Comparison of ENCODE assay signal across 15 cellular contexts in the genomic region with DNA sequence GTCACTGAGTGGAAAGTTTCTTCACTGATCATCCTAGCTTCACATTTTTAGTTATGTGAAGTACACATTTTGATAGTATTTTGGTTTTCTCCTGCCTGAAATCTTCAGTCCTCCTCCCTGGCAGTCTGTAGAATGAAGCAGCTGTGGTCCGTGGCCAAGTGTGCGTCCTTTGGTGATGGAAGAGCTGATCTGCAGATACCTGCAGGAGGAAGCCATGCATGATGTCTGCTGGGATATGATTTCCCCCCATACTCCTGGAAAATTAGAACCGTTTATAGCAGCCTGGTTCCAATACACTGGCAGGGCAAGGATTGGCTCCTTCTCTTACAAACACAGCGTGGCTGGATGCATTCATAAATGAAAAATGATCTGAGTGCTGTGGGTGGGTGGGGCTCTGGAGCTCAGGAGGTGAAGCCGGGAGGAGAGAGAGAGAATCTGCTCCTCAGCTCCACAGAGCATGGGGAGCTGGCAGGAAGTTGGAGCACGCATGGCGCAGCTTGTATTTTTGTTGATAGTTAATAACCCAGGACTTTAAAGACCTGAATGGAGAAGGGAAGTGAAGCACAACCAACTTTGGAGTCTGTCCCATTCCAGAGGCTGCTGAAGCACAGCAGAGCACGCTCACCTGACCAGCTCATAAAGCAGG.
DNase-seq lines count a peak whose midpoint lies in the region; ATAC-seq and TF ChIP-seq lines count a peak whose summit lies in the region.
"Had no signal": no experiment of that assay in that cellular context is flagged by ENCODE, and none has a peak within 500 bp of the region (broad histone marks: within the 10 kb centered on the region; RNA-seq: fewer than 3 reads in every experiment).

No MANE protein-coding gene starts in this region.

- H3K36me3 Mint-ChIP-seq in activated CD8-positive, alpha-beta memory T cell treated with anti-CD3 and anti-CD28 coated beads, Interleukin-2, amount 10 ng/mL, durations not matched to agents 7 days and 5 days, result no peaks in the 10 kb centered on the region
- H3K36me3 Mint-ChIP-seq: naive B cell had no signal

- H3K27ac ChIP-seq in A673 (ENCODE audit: low read depth, low read length, poor library complexity, severe bottlenecking) (no peak overlapping the region), osteoblast (ENCODE audit: low read depth, low read length) (no peak overlapping the region), Karpas-422 (ENCODE audit: low read length) (no peak overlapping the region)

- H3K9ac ChIP-seq in Karpas-422 (ENCODE audit: low read length), result no peak overlapping the region

- no peaks in the 10 kb centered on the region for H3K79me2 ChIP-seq in osteoblast (ENCODE audit: insufficient read depth, low read length)
- H3K79me2 ChIP-seq in Karpas-422 (ENCODE audit: low read length), result no peaks in the 10 kb centered on the region

- ATAC-seq in mucosa of descending colon, result peak; percentile 25
- no peak for ATAC-seq in activated CD8-positive, alpha-beta memory T cell treated with anti-CD3 and anti-CD28 coated beads, Interleukin-2, amount 10 ng/mL, durations not matched to agents 7 days and 5 days

- H3K4me3 ChIP-seq in A673 (ENCODE audit: low read depth, low read length, poor library complexity, severe bottlenecking) (peak overlapping the region; percentile 11), mucosa of descending colon (no peak overlapping the region), osteoblast (ENCODE audit: insufficient read depth, low read length) (no peak overlapping the region), Karpas-422 (ENCODE audit: low read length) (no peak overlapping the region)

- no peaks in the 10 kb centered on the region for H3K9me3 ChIP-seq in A673 (ENCODE audit: low read depth, low read length, poor library complexity, severe bottlenecking)
- no peaks in the 10 kb centered on the region for H3K9me3 ChIP-seq in mucosa of descending colon
- H3K9me3 ChIP-seq in osteoblast (ENCODE audit: low read depth, low read length), result no peaks in the 10 kb centered on the region
- H3K9me3 ChIP-seq in Karpas-422 (ENCODE audit: low read length), result no peaks in the 10 kb centered on the region

- no TSS peak for BruUV-seq in A673 (replicated peaks; lab: Mats Ljungman, UMichigan)

- intact Hi-C loops in A673 (cut with micrococcal nuclease; ENCODE audit: unreplicated experiment) (no loop called here), mucosa of descending colon (cut with DNase I, micrococcal nuclease) (no loop called here)

- H3K27me3 Mint-ChIP-seq in activated CD8-positive, alpha-beta memory T cell treated with anti-CD3 and anti-CD28 coated beads, Interleukin-2, amount 10 ng/mL, durations not matched to agents 7 days and 5 days, result peaks cover 4% of the 10 kb centered on the region
- H3K27me3 Mint-ChIP-seq: central memory CD8-positive, alpha-beta T cell; naive B cell had no signal

- H3K9me3 Mint-ChIP-seq in activated CD8-positive, alpha-beta memory T cell treated with anti-CD3 and anti-CD28 coated beads, Interleukin-2, amount 10 ng/mL, durations not matched to agents 7 days and 5 days (ENCODE audit: low read depth), result no peaks in the 10 kb centered on the region

- CTCF ChIA-PET in A673 (lab: Charles Lee), result no interaction called here
- CTCF ChIA-PET in activated CD8-positive, alpha-beta memory T cell treated with anti-CD3 and anti-CD28 coated beads, Interleukin-2, amount 10 ng/mL, durations not matched to agents 7 days and 5 days (lab: Charles Lee), result interaction anchor here (0.6 to 0.9 kb wide), 2 partner anchors 14 to 169 kb away, joined by 3 to 4 read pairs; no protein-coding TSS in a partner anchor

- POLR2A ChIA-PET in A673 (lab: Charles Lee; ENCODE audit: low non-redundant PET), result no interaction called here

- H3K4me2 ChIP-seq in osteoblast (ENCODE audit: insufficient read depth, low read length) (no peak overlapping the region), Karpas-422 (ENCODE audit: low read depth, low read length, poor library complexity, severe bottlenecking) (no peak overlapping the region)

- H3K27me3 ChIP-seq in A673 (replicated peaks; ENCODE audit: insufficient read depth, low read depth, low read length, poor library complexity) (no peaks in the 10 kb centered on the region), osteoblast (ENCODE audit: insufficient read depth, low read length) (peaks cover 24% of the 10 kb centered on the region), Karpas-422 (ENCODE audit: low read length) (no peaks in the 10 kb centered on the region)

- no peaks in the 10 kb centered on the region for H3K4me1 Mint-ChIP-seq in activated CD8-positive, alpha-beta memory T cell treated with anti-CD3 and anti-CD28 coated beads, Interleukin-2, amount 10 ng/mL, durations not matched to agents 7 days and 5 days
- H3K4me1 Mint-ChIP-seq: central memory CD8-positive, alpha-beta T cell; naive B cell had no signal

- TF ChIP-seq CTCF in A673 (conservative IDR thresholded peaks at IDR 0.05; ENCODE audit: low read depth, low read length) (no peak), mucosa of descending colon (IDR thresholded peaks at IDR 0.05) (no peak), osteoblast (IDR thresholded peaks at IDR 0.05; ENCODE audit: extremely low read depth, low read depth, low read length) (no peak)

- DNase-seq in A673 (ENCODE audit: low spot score) (peak; percentile 66), NCI-H2107 treated with DMSO at 0.1 percent for 48 hours (lab: John Stamatoyannopoulos, UW; ENCODE audit: unreplicated experiment) (peak; percentile 98), dedifferentiated amniotic fluid mesenchymal stem cell (ENCODE audit: extremely low spot score) (peak; percentile 55), mucosa of descending colon (no peak), osteoblast (ENCODE audit: insufficient read length, low spot score, missing footprints) (no peak), Karpas-422 (no peak), DMS53 (lab: John Stamatoyannopoulos, UW) (no peak)
- no peak for DNase-seq in activated CD8-positive, alpha-beta memory T cell treated with anti-CD3 and anti-CD28 coated beads, Interleukin-2, amount 10 ng/mL, durations not matched to agents 7 days and 5 days
- DNase-seq: activated T-cell treated with anti-CD3 and anti-CD28 coated beads, Interleukin-2, amount 50 U/mL, for 1 hour; Kasumi-1; naive B cell; stimulated activated CD4-positive, alpha-beta T cell treated with anti-CD3 and anti-CD28 coated beads, Interleukin-15, amount 100 ng/mL, for 24 hours; stimulated activated naive CD4-positive, alpha-beta T cell; T1000 had no signal

- H3K4me1 ChIP-seq in A673 (ENCODE audit: insufficient read depth, low read length, poor library complexity, severe bottlenecking) (peaks cover 19% of the 10 kb centered on the region), mucosa of descending colon (ENCODE audit: low read depth) (no peaks in the 10 kb centered on the region), osteoblast (ENCODE audit: insufficient read depth, low read length) (no peaks in the 10 kb centered on the region), Karpas-422 (ENCODE audit: low read length) (no peaks in the 10 kb centered on the region)

- H4K20me1 ChIP-seq in osteoblast (ENCODE audit: insufficient read depth, low read length) (no peaks in the 10 kb centered on the region), Karpas-422 (ENCODE audit: insufficient read depth, low read depth, low read length) (no peaks in the 10 kb centered on the region)

- H3K4me3 Mint-ChIP-seq in activated CD8-positive, alpha-beta memory T cell treated with anti-CD3 and anti-CD28 coated beads, Interleukin-2, amount 10 ng/mL, durations not matched to agents 7 days and 5 days, result no peak overlapping the region
- H3K4me3 Mint-ChIP-seq: central memory CD8-positive, alpha-beta T cell; naive B cell had no signal

- H2AFZ ChIP-seq in osteoblast (ENCODE audit: low read length) (no peak overlapping the region), Karpas-422 (ENCODE audit: low read length) (no peak overlapping the region)

- no peaks in the 10 kb centered on the region for H3K36me3 ChIP-seq in A673 (ENCODE audit: insufficient read depth, low read length, poor library complexity, severe bottlenecking)
- H3K36me3 ChIP-seq in mucosa of descending colon (ENCODE audit: low read depth), result no peaks in the 10 kb centered on the region
- no peaks in the 10 kb centered on the region for H3K36me3 ChIP-seq in osteoblast (ENCODE audit: insufficient read depth, low read length)
- no peaks in the 10 kb centered on the region for H3K36me3 ChIP-seq in Karpas-422 (ENCODE audit: insufficient read depth, low read length)

- no peaks in the 10 kb centered on the region for H3K9me2 ChIP-seq in Karpas-422 (replicated peaks; ENCODE audit: insufficient read depth, low read length)

- H3K27ac Mint-ChIP-seq in activated CD8-positive, alpha-beta memory T cell treated with anti-CD3 and anti-CD28 coated beads, Interleukin-2, amount 10 ng/mL, durations not matched to agents 7 days and 5 days, result no peak overlapping the region
- H3K27ac Mint-ChIP-seq: naive B cell had no signal

Comparison
In these comparisons a context has a peak if more than half of its experiments do, and no peak if none do; other contexts are left out.
1. DNase-seq: peak in A673 (single experiment), NCI-H2107 treated with DMSO at 0.1 percent for 48 hours (single experiment) and dedifferentiated amniotic fluid mesenchymal stem cell (single experiment); none in mucosa of descending colon (0 of 3), osteoblast (single experiment), Karpas-422 (single experiment), DMS53 (single experiment) and activated CD8-positive, alpha-beta memory T cell treated with anti-CD3 and anti-CD28 coated beads, Interleukin-2, amount 10 ng/mL, durations not matched to agents 7 days and 5 days (single experiment).